16 cellular contexts compared by ENCODE assay signal in genomic region chrX:56068274-56068758, GRCh38.
DNase-seq lines count a peak whose midpoint lies in the region; ATAC-seq and TF ChIP-seq lines count a peak whose summit lies in the region.
"Had no signal": no experiment of that assay in that cellular context is flagged by ENCODE, and none has a peak within 500 bp of the region (broad histone marks: within the 10 kb centered on the region; RNA-seq: fewer than 3 reads in every experiment).

No MANE protein-coding gene starts in this region.

- no peak overlapping the region for H3K4me3 Mint-ChIP-seq in activated CD4-positive, alpha-beta T cell treated with anti-CD3 and anti-CD28 coated beads, Interleukin-2, amount 10 ng/mL, durations not matched to agents 24 days and 14 days
- peak overlapping the region; percentile 50 for H3K4me3 Mint-ChIP-seq in T-helper 17 cell
- H3K4me3 Mint-ChIP-seq: stimulated activated naive CD8-positive, alpha-beta T cell treated with anti-CD3 and anti-CD28 coated beads, Interleukin-15, Interleukin-2, amounts not matched to agents 100 ng/mL and 50 ng/mL, for 24 hours had no signal

- no peaks in the 10 kb centered on the region for H3K27me3 Mint-ChIP-seq in activated CD4-positive, alpha-beta T cell treated with anti-CD3 and anti-CD28 coated beads, Interleukin-2, amount 10 ng/mL, durations not matched to agents 24 days and 14 days
- H3K27me3 Mint-ChIP-seq in T-helper 17 cell: no peaks in the 10 kb centered on the region
- H3K27me3 Mint-ChIP-seq: stimulated activated naive CD8-positive, alpha-beta T cell treated with anti-CD3 and anti-CD28 coated beads, Interleukin-15, Interleukin-2, amounts not matched to agents 100 ng/mL and 50 ng/mL, for 24 hours had no signal

- H2AK5ac ChIP-seq in neuronal stem cell (ENCODE audit: low read depth, low read length): no peak overlapping the region

- H3K23ac ChIP-seq in neuronal stem cell (ENCODE audit: low read depth, low read length, poor library complexity): no peak overlapping the region

- 14 to 45% (median 27%) methylated on average over 4 of the region's 4 CpGs; no CpG with 5 or more reads in 1 of the 5 donors for WGBS in spleen, 5 donors
- WGBS in neuronal stem cell (ENCODE audit: extremely low coverage in 2 of 2, insufficient read length in 2 of 2, insufficient replicate concordance in 1 of 2), 2 donors: no CpG with 5 or more reads among the region's 4 CpGs

- no peak overlapping the region for H3K14ac ChIP-seq in neuronal stem cell (ENCODE audit: low read length)

- H3K4me2 ChIP-seq in neuronal stem cell (ENCODE audit: insufficient read depth, low read length, poor library complexity, severe bottlenecking): no peak overlapping the region

- no peak overlapping the region for H2BK120ac ChIP-seq in neuronal stem cell (ENCODE audit: low read depth, low read length)

- no peak overlapping the region for H2BK12ac ChIP-seq in neuronal stem cell (ENCODE audit: low read length)

- H3K18ac ChIP-seq in neuronal stem cell (ENCODE audit: low read length): no peak overlapping the region

- no peak overlapping the region for H3K27ac Mint-ChIP-seq in activated CD4-positive, alpha-beta T cell treated with anti-CD3 and anti-CD28 coated beads, Interleukin-2, amount 10 ng/mL, durations not matched to agents 24 days and 14 days
- H3K27ac Mint-ChIP-seq in T-helper 17 cell: no peak overlapping the region
- H3K27ac Mint-ChIP-seq: stimulated activated naive CD8-positive, alpha-beta T cell treated with anti-CD3 and anti-CD28 coated beads, Interleukin-15, Interleukin-2, amounts not matched to agents 100 ng/mL and 50 ng/mL, for 24 hours had no signal

- no peaks in the 10 kb centered on the region for H3K9me3 ChIP-seq in T-helper 17 cell (ENCODE audit: control insufficient read depth, low read length, poor library complexity, severe bottlenecking)
- H3K9me3 ChIP-seq in spleen: peaks cover 0 to 26% (median 12%) of the 10 kb centered on the region in 8 donors
- H3K9me3 ChIP-seq in neuronal stem cell (replicated peaks in 1 of 2; ENCODE audit: control insufficient read depth in 2 of 2, insufficient read depth in 1 of 2, low read depth in 1 of 2, low read length in 2 of 2): no peaks in the 10 kb centered on the region

- TF ChIP-seq POLR2A in spleen (IDR thresholded peaks at IDR 0.05): no peak

- peak; percentile 55 for DNase-seq in activated CD4-positive, alpha-beta T cell treated with anti-CD3 and anti-CD28 coated beads, Interleukin-2, amount 10 ng/mL, durations not matched to agents 24 days and 14 days
- no peak for DNase-seq in activated CD4-positive, alpha-beta T cell treated with anti-CD3 and anti-CD28 coated beads for 48 hours
- DNase-seq in T-helper 17 cell: no peak
- peak; percentile 82 for DNase-seq in spleen
- DNase-seq in DMS153 treated with DMSO at 0.1 percent for 48 hours (lab: John Stamatoyannopoulos, UW; ENCODE audit: unreplicated experiment): no peak
- no peak for DNase-seq in neuronal stem cell (ENCODE audit: low spot score)
- DNase-seq in NCI-H2196 treated with DMSO at 0.1 percent for 48 hours (lab: John Stamatoyannopoulos, UW; ENCODE audit: unreplicated experiment): no peak
- DNase-seq: erythroblast, GDM1, NCI-H1092 treated with DMSO at 0.1 percent for 48 hours, small intestine had no signal

- no peak overlapping the region for H2BK5ac ChIP-seq in neuronal stem cell (ENCODE audit: low read length)

- no peak for TF ChIP-seq CTCF in spleen (IDR thresholded peaks at IDR 0.05 in 8 of 11, conservative IDR thresholded peaks at IDR 0.05 in 3 of 11)

- H4K91ac ChIP-seq in neuronal stem cell (ENCODE audit: low read depth, low read length, poor library complexity): no peak overlapping the region

- H3K79me1 ChIP-seq in neuronal stem cell (ENCODE audit: low read depth, low read length): no peaks in the 10 kb centered on the region

- intact Hi-C loops in activated CD4-positive, alpha-beta T cell treated with anti-CD3 and anti-CD28 coated beads, Interleukin-2, amount 10 ng/mL, durations not matched to agents 24 days and 14 days (cut with micrococcal nuclease): no loop called here
- intact Hi-C loops in spleen (cut with DNase I; ENCODE audit: low total_unique reads): no loop called here

- no peak overlapping the region for H3K9ac ChIP-seq in neuronal stem cell (ENCODE audit: low read depth, low read length, poor library complexity)
- H3K9ac ChIP-seq: parathyroid adenoma had no signal

- peaks cover 5% of the 10 kb centered on the region for H3K4me1 Mint-ChIP-seq in activated CD4-positive, alpha-beta T cell treated with anti-CD3 and anti-CD28 coated beads, Interleukin-2, amount 10 ng/mL, durations not matched to agents 24 days and 14 days
- H3K4me1 Mint-ChIP-seq in T-helper 17 cell: peaks cover 2% of the 10 kb centered on the region

- no peaks in the 10 kb centered on the region for H3K36me3 Mint-ChIP-seq in activated CD4-positive, alpha-beta T cell treated with anti-CD3 and anti-CD28 coated beads, Interleukin-2, amount 10 ng/mL, durations not matched to agents 24 days and 14 days (ENCODE audit: low read depth)
- H3K36me3 Mint-ChIP-seq in T-helper 17 cell (ENCODE audit: low read depth): no peaks in the 10 kb centered on the region

- peaks cover 5% of the 10 kb centered on the region for H3K9me3 Mint-ChIP-seq in activated CD4-positive, alpha-beta T cell treated with anti-CD3 and anti-CD28 coated beads, Interleukin-2, amount 10 ng/mL, durations not matched to agents 24 days and 14 days

- ATAC-seq in HG02759 (IDR thresholded peaks at IDR 0.05; ENCODE audit: unreplicated experiment) (peak; percentile 40), T-helper 17 cell (peak; percentile 65)
- ATAC-seq: SK-N-SH treated with all-trans-retinoic acid at 6 μM for 48 hours had no signal

- no peak overlapping the region for H4K8ac ChIP-seq in neuronal stem cell (ENCODE audit: low read depth, low read length)

- H3K27me3 ChIP-seq in spleen (replicated peaks in 1 of 7): no peaks in the 10 kb centered on the region
- no peaks in the 10 kb centered on the region for H3K27me3 ChIP-seq in neuronal stem cell (ENCODE audit: control insufficient read depth in 3 of 3, insufficient read depth in 3 of 3, low read depth in 1 of 3, low read length in 3 of 3)

- no peak overlapping the region for H2BK15ac ChIP-seq in neuronal stem cell (ENCODE audit: low read length)

- no peak overlapping the region for H3K4me3 ChIP-seq in spleen
- no peak overlapping the region for H3K4me3 ChIP-seq in neuronal stem cell (ENCODE audit: low read length in 2 of 2)

- peak overlapping the region in 5 of 8 donors; percentile 23 to 74 (median 47) for H3K27ac ChIP-seq in spleen
- no peak overlapping the region for H3K27ac ChIP-seq in neuronal stem cell (replicated peaks; ENCODE audit: low read length)
- H3K27ac ChIP-seq: parathyroid adenoma, VCaP had no signal

- no peaks in the 10 kb centered on the region for H3K36me3 ChIP-seq in spleen
- no peaks in the 10 kb centered on the region for H3K36me3 ChIP-seq in neuronal stem cell (replicated peaks in 1 of 2; ENCODE audit: control insufficient read depth in 2 of 2, insufficient read depth in 2 of 2, low read length in 2 of 2)

- H3K4me1 ChIP-seq in spleen: peaks cover 0 to 27% (median 0%) of the 10 kb centered on the region in 6 donors
- no peaks in the 10 kb centered on the region for H3K4me1 ChIP-seq in neuronal stem cell (ENCODE audit: control insufficient read depth in 2 of 2, insufficient read depth in 1 of 2, low read depth in 1 of 2, low read length in 2 of 2)
- H3K4me1 ChIP-seq: parathyroid adenoma had no signal

- no peak overlapping the region for H2AFZ ChIP-seq in neuronal stem cell (ENCODE audit: low read length)
- H2AFZ ChIP-seq: parathyroid adenoma had no signal

- H3K4ac ChIP-seq in neuronal stem cell (ENCODE audit: low read length): no peak overlapping the region

Comparison
In these comparisons a context has a peak if more than half of its experiments do, and no peak if none do; other contexts are left out.
1. DNase-seq: peak in activated CD4-positive, alpha-beta T cell treated with anti-CD3 and anti-CD28 coated beads, Interleukin-2, amount 10 ng/mL, durations not matched to agents 24 days and 14 days (single experiment) and spleen (single experiment); none in activated CD4-positive, alpha-beta T cell treated with anti-CD3 and anti-CD28 coated beads for 48 hours (single experiment), T-helper 17 cell (0 of 3), DMS153 treated with DMSO at 0.1 percent for 48 hours (single experiment), neuronal stem cell (single experiment) and NCI-H2196 treated with DMSO at 0.1 percent for 48 hours (single experiment).